12 cellular contexts compared by ENCODE assay signal in genomic region chr4:5165419-5166369, GRCh38.
A peak's percentile ranks its signal among the peaks of the same experiment; 100 is the strongest.
DNase-seq lines count a peak whose midpoint lies in the region; ATAC-seq and TF ChIP-seq lines count a peak whose summit lies in the region.
"Had no signal": no experiment of that assay in that cellular context is flagged by ENCODE, and none has a peak within 500 bp of the region (broad histone marks: within the 10 kb centered on the region; RNA-seq: fewer than 3 reads in every experiment).

No MANE protein-coding gene starts in this region.

- 63 to 69% methylated on average over 29 of the region's 29 CpGs for WGBS in upper lobe of left lung, 2 donors

- ATAC-seq in mucosa of descending colon (no peak), HG02798 (IDR thresholded peaks at IDR 0.05; ENCODE audit: poor library complexity, unreplicated experiment) (no peak), upper lobe of left lung (ENCODE audit: low FRiP score in 2 of 2) (no peak)

- intact Hi-C loops in mucosa of descending colon (cut with DNase I, micrococcal nuclease), result no loop called here

- no peaks in the 10 kb centered on the region for H3K27me3 ChIP-seq in upper lobe of left lung
- H3K27me3 ChIP-seq: suprapubic skin had no signal

- no peak for TF ChIP-seq EP300 in upper lobe of left lung (IDR thresholded peaks at IDR 0.05)

- TF ChIP-seq CTCF in mucosa of descending colon (IDR thresholded peaks at IDR 0.05), result no peak
- no peak for TF ChIP-seq CTCF in upper lobe of left lung (IDR thresholded peaks at IDR 0.05)

- H3K9me3 ChIP-seq in mucosa of descending colon (no peaks in the 10 kb centered on the region), upper lobe of left lung (no peaks in the 10 kb centered on the region)
- H3K9me3 ChIP-seq: suprapubic skin had no signal

- TF ChIP-seq POLR2A in upper lobe of left lung (IDR thresholded peaks at IDR 0.05), result no peak

- H3K36me3 ChIP-seq in mucosa of descending colon (ENCODE audit: low read depth), result no peaks in the 10 kb centered on the region
- H3K36me3 ChIP-seq in upper lobe of left lung, result no peaks in the 10 kb centered on the region
- H3K36me3 ChIP-seq: suprapubic skin had no signal

- DNase-seq in H4 (ENCODE audit: low spot score), result peak; percentile 83
- peak; percentile 55 for DNase-seq in SK-N-DZ (ENCODE audit: low spot score)
- peak; percentile 65 for DNase-seq in fibroblast of peridontal ligament (ENCODE audit: extremely low read depth)
- peak; percentile 53 for DNase-seq in renal cortical epithelial cell (ENCODE audit: low read depth)
- DNase-seq in NCI-H2171 treated with DMSO at 0.1 percent for 48 hours (lab: John Stamatoyannopoulos, UW), result no peak
- DNase-seq in mucosa of descending colon, result no peak
- DNase-seq in upper lobe of left lung, result no peak
- DNase-seq: activated CD4-positive, alpha-beta T cell treated with anti-CD3 and anti-CD28 coated beads for 1 hour; activated naive CD4-positive, alpha-beta T cell treated with anti-CD3 and anti-CD28 coated beads, Interleukin-2, amount 10 ng/mL, durations not matched to agents 7 days and 5 days; DMS153 had no signal

- no peak overlapping the region for H3K4me3 ChIP-seq in mucosa of descending colon
- H3K4me3 ChIP-seq in upper lobe of left lung, result no peak overlapping the region
- H3K4me3 ChIP-seq: suprapubic skin had no signal

- H3K27ac ChIP-seq in upper lobe of left lung, result no peak overlapping the region
- H3K27ac ChIP-seq: suprapubic skin had no signal

- H3K4me1 ChIP-seq in mucosa of descending colon (ENCODE audit: low read depth) (no peaks in the 10 kb centered on the region), upper lobe of left lung (no peaks in the 10 kb centered on the region)
- H3K4me1 ChIP-seq: suprapubic skin had no signal

Comparison
In these comparisons a context has a peak if more than half of its experiments do, and no peak if none do; other contexts are left out.
1. DNase-seq: peak in H4 (single experiment), SK-N-DZ (single experiment), fibroblast of peridontal ligament (single experiment) and renal cortical epithelial cell (single experiment); none in NCI-H2171 treated with DMSO at 0.1 percent for 48 hours (single experiment), mucosa of descending colon (0 of 3) and upper lobe of left lung (0 of 2).